1 cellular context compared by ENCODE assay signal in genomic region chr11:72422414-72422813, GRCh38.
TF ChIP-seq lines count a peak whose summit lies in the region.

No MANE protein-coding gene starts in this region.

TF ChIP-seq in K562, 482 proteins besides CTCF, POLR2A, EP300 and RAD21:
- no peak for TF ChIP-seq ELF1 (tag; IDR thresholded peaks at IDR 0.05)
- TF ChIP-seq ESRRA (IDR thresholded peaks at IDR 0.05; ENCODE audit: borderline replicate concordance, low read depth), result peak; percentile 84
- no peak for TF ChIP-seq BACH1 (tag; IDR thresholded peaks at IDR 0.05)
- TF ChIP-seq MTA2 (IDR thresholded peaks at IDR 0.05; ENCODE audit: low read depth), result no peak
- TF ChIP-seq, protein P1, sequence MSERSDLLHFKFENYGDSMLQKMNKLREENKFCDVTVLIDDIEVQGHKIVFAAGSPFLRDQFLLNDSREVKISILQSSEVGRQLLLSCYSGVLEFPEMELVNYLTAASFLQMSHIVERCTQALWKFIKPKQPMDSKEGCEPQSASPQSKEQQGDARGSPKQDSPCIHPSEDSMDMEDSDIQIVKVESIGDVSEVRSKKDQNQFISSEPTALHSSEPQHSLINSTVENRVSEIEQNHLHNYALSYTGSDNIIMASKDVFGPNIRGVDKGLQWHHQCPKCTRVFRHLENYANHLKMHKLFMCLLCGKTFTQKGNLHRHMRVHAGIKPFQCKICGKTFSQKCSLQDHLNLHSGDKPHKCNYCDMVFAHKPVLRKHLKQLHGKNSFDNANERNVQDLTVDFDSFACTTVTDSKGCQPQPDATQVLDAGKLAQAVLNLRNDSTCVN (CRISPR knock-in tag; IDR thresholded peaks at IDR 0.05), result no peak
- TF ChIP-seq HOXB6 (CRISPR knock-in tag; IDR thresholded peaks at IDR 0.05; ENCODE audit: borderline replicate concordance), result no peak
